ENCODE assay signal across 17 cellular contexts in the genomic region with DNA sequence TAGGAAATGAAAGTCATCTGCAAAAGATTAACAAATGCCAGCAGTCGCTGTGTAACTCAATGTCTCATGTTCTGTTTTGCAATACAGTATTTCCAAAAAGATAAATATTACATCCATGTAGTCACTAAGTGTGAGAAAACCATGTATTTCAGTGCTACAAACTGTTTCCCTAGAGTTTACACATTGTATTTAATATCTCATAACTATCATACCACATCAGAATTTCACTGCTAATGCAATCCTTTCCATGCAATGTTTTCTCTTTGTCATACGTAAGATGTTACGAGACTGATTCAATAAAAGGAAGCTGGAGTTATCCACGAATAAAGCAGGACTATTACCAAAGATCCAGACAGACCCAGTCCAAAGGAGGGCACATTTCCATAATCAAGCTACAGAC.
DNase-seq lines count a peak whose midpoint lies in the region; ATAC-seq and TF ChIP-seq lines count a peak whose summit lies in the region.
"Had no signal": no experiment of that assay in that cellular context is flagged by ENCODE, and none has a peak within 500 bp of the region (broad histone marks: within the 10 kb centered on the region; RNA-seq: fewer than 3 reads in every experiment).

No MANE protein-coding gene starts in this region.

- H3K4me1 ChIP-seq in left ventricle myocardium inferior (peaks cover 31% of the 10 kb centered on the region), stomach (peaks cover 0 to 19% (median 3%) of the 10 kb centered on the region in 4 donors), thyroid gland (no peaks in the 10 kb centered on the region)

- H3K36me3 ChIP-seq in left ventricle myocardium inferior, result peaks cover 10% of the 10 kb centered on the region
- peaks cover 0 to 1% (median 0%) of the 10 kb centered on the region in 4 donors for H3K36me3 ChIP-seq in stomach
- no peaks in the 10 kb centered on the region for H3K36me3 ChIP-seq in thyroid gland
- H3K36me3 ChIP-seq: adrenal gland had no signal

- TF ChIP-seq EP300 in stomach (IDR thresholded peaks at IDR 0.05), result no peak

- H3K9me3 ChIP-seq in left ventricle myocardium inferior (replicated peaks) (peaks cover 6% of the 10 kb centered on the region), stomach (no peaks in the 10 kb centered on the region), thyroid gland (no peaks in the 10 kb centered on the region)
- H3K9me3 ChIP-seq: adrenal gland had no signal

- WGBS in stomach, 5 donors, result 56 to 80% (median 71%) methylated on average over 4 of the region's 4 CpGs
- 81 to 84% methylated on average over 4 of the region's 4 CpGs for WGBS in thyroid gland, 2 donors

- no peak overlapping the region for H3K4me3 ChIP-seq in left ventricle myocardium inferior
- H3K4me3 ChIP-seq in stomach, result no peak overlapping the region
- no peak overlapping the region for H3K4me3 ChIP-seq in thyroid gland (replicated peaks in 1 of 3)
- H3K4me3 ChIP-seq: adrenal gland, dorsolateral prefrontal cortex had no signal

- no peak for ATAC-seq in GM18861 (IDR thresholded peaks at IDR 0.05; ENCODE audit: unreplicated experiment)
- ATAC-seq: activated CD4-positive, alpha-beta T cell treated with anti-CD3 and anti-CD28 coated beads for 36 hours; naive thymus-derived CD8-positive, alpha-beta T cell had no signal

- no peak for TF ChIP-seq POLR2A in stomach (IDR thresholded peaks at IDR 0.05)
- TF ChIP-seq POLR2A in thyroid gland (IDR thresholded peaks at IDR 0.05), result no peak

- H3K27ac ChIP-seq in left ventricle myocardium inferior (replicated peaks), result peak overlapping the region; percentile 36
- no peak overlapping the region for H3K27ac ChIP-seq in stomach
- no peak overlapping the region for H3K27ac ChIP-seq in thyroid gland
- H3K27ac ChIP-seq: adrenal gland, dorsolateral prefrontal cortex had no signal

- H3K27me3 ChIP-seq in left ventricle myocardium inferior (ENCODE audit: low read depth) (no peaks in the 10 kb centered on the region), stomach (no peaks in the 10 kb centered on the region), thyroid gland (no peaks in the 10 kb centered on the region)
- H3K27me3 ChIP-seq: adrenal gland, dorsolateral prefrontal cortex had no signal

- DNase-seq in GM04504 (ENCODE audit: low read depth), result peak; percentile 44
- DNase-seq in amniotic epithelial cell (ENCODE audit: low read depth), result peak; percentile 81
- DNase-seq in left ventricle myocardium inferior, result no peak
- peak; percentile 75 for DNase-seq in stromal cell of bone marrow (ENCODE audit: low read depth)
- DNase-seq in stomach, result no peak
- no peak for DNase-seq in thyroid gland
- DNase-seq: activated CD4-positive, alpha-beta T cell treated with anti-CD3 and anti-CD28 coated beads for 36 hours; activated T-cell treated with anti-CD3 and anti-CD28 coated beads, Interleukin-2, amount 50 U/mL, for 1 hour; dorsolateral prefrontal cortex; kidney glomerular epithelial cell; naive thymus-derived CD8-positive, alpha-beta T cell; NCI-H1105; NCI-H226; retina; substantia nigra had no signal

- intact Hi-C loops in left ventricle myocardium inferior (cut with micrococcal nuclease), result loop anchor here (10.0 kb wide), 1 partner anchor 53 kb away; no protein-coding TSS in a partner anchor
- intact Hi-C loops in stomach (cut with DNase I; ENCODE audit: low total_unique reads), result no loop called here
- intact Hi-C loops in thyroid gland (cut with DNase I), result no loop called here

- TF ChIP-seq CTCF in left ventricle myocardium inferior (IDR thresholded peaks at IDR 0.05; ENCODE audit: borderline replicate concordance) (no peak), stomach (IDR thresholded peaks at IDR 0.05) (no peak), thyroid gland (IDR thresholded peaks at IDR 0.05) (no peak)

Comparison
In these comparisons a context has a peak if more than half of its experiments do, and no peak if none do; other contexts are left out.
1. DNase-seq: peak in GM04504 (single experiment), amniotic epithelial cell (single experiment) and stromal cell of bone marrow (single experiment); none in left ventricle myocardium inferior (single experiment), stomach (single experiment) and thyroid gland (0 of 2).